ENCODE assay signal across 1 cellular context in the genomic region with DNA sequence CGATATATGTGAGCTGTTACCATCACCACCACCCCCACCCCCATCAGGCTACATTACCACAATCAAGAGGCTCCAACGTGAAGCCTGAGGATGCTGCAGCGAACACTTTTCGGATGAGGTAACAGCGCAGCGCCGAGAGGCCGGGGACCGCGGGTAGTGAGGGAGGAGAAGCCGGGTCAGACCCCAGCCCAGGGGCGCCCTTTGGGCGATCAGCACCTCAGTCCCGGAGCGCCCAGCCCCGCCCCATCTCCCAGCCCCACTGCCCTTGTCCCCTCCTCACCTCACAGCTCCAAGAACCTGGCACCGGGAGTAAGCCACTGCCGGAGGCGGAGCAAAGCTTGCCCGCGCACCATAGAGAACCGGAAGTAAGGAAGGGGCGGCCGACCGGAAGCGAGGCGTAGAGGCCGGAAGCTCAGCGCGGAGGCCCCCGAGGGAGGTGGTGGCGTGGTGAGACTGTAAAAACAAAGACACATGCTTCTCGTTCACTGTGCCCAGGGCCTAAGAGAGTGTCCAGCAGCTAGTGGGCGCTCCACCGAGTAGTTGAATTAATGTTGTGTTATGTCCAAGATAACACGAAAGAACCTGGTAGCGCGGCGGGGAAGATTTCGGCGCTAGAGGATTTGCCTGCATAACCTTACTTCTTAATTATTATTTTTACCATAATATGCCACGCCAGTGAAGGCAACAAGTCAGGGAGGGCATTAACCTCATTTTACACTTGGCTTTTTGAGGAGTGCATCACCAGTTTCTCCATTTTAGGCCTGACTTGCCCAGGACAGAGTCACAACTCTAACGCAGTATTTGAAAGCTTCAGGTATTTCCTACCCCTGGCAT.
TF ChIP-seq lines count a peak whose summit lies in the region.

Gene THOC5, minus strand, starts transcription at position 367 of the 834 bp plus-strand sequence. CDS start 4,610 bp downstream, outside the sequence.

TF ChIP-seq in HEK293, 187 proteins besides CTCF, POLR2A, EP300 and RAD21 (continued from another document and continues in another):
- TF ChIP-seq, protein P1, sequence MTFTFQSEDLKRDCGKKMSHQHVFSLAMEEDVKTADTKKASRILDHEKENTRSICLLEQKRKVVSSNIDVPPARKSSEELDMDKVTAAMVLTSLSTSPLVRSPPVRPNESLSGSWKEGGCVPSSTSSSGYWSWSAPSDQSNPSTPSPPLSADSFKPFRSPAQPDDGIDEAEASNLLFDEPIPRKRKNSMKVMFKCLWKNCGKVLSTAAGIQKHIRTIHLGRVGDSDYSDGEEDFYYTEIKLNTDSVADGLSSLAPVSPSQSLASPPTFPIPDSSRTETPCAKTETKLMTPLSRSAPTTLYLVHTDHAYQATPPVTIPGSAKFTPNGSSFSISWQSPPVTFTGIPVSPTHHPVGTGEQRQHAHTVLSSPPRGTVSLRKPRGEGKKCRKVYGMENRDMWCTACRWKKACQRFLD (tag by site-specific recombination; IDR thresholded peaks at IDR 0.05): no peak
- TF ChIP-seq, protein P2, sequence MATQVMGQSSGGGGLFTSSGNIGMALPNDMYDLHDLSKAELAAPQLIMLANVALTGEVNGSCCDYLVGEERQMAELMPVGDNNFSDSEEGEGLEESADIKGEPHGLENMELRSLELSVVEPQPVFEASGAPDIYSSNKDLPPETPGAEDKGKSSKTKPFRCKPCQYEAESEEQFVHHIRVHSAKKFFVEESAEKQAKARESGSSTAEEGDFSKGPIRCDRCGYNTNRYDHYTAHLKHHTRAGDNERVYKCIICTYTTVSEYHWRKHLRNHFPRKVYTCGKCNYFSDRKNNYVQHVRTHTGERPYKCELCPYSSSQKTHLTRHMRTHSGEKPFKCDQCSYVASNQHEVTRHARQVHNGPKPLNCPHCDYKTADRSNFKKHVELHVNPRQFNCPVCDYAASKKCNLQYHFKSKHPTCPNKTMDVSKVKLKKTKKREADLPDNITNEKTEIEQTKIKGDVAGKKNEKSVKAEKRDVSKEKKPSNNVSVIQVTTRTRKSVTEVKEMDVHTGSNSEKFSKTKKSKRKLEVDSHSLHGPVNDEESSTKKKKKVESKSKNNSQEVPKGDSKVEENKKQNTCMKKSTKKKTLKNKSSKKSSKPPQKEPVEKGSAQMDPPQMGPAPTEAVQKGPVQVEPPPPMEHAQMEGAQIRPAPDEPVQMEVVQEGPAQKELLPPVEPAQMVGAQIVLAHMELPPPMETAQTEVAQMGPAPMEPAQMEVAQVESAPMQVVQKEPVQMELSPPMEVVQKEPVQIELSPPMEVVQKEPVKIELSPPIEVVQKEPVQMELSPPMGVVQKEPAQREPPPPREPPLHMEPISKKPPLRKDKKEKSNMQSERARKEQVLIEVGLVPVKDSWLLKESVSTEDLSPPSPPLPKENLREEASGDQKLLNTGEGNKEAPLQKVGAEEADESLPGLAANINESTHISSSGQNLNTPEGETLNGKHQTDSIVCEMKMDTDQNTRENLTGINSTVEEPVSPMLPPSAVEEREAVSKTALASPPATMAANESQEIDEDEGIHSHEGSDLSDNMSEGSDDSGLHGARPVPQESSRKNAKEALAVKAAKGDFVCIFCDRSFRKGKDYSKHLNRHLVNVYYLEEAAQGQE (tag by site-specific recombination; IDR thresholded peaks at IDR 0.05): no peak
- TF ChIP-seq ZFP3 (tag by site-specific recombination; IDR thresholded peaks at IDR 0.05; ENCODE audit: low read depth) (no peak), KLF17 (tag by site-specific recombination; IDR thresholded peaks at IDR 0.05) (peak; percentile 35; the same call in 1 of the 2 replicates), BCL11B (tag by site-specific recombination; IDR thresholded peaks at IDR 0.05; ENCODE audit: low read depth) (no peak), ZNF701 (tag by site-specific recombination; IDR thresholded peaks at IDR 0.05) (no peak), ZNF513 (tag by site-specific recombination; IDR thresholded peaks at IDR 0.05) (no peak), ZNF843 (tag by site-specific recombination; IDR thresholded peaks at IDR 0.05) (no peak), ZNF114 (tag by site-specific recombination; IDR thresholded peaks at IDR 0.05) (no peak), ZNF768 (tag by site-specific recombination; IDR thresholded peaks at IDR 0.05) (no peak), RBAK (tag by site-specific recombination; IDR thresholded peaks at IDR 0.05) (no peak), MZF1 (tag by site-specific recombination; IDR thresholded peaks at IDR 0.05; ENCODE audit: borderline replicate concordance) (no peak), ZNF302 (tag by site-specific recombination; IDR thresholded peaks at IDR 0.05; ENCODE audit: low read depth) (no peak), ZNF37A (tag by site-specific recombination; IDR thresholded peaks at IDR 0.05) (no peak), WT1 (tag by site-specific recombination; IDR thresholded peaks at IDR 0.05) (peak; percentile 18; the same call in 1 of the 2 replicates), HOXA7 (CRISPR knock-in tag; IDR thresholded peaks at IDR 0.05; ENCODE audit: borderline replicate concordance) (no peak), ZNF747 (tag by site-specific recombination; IDR thresholded peaks at IDR 0.05) (no peak), GLI4 (tag by site-specific recombination; IDR thresholded peaks at IDR 0.05) (no peak), ZNF24 (tag by site-specific recombination; IDR thresholded peaks at IDR 0.05) (peak; percentile 82; the same call in 1 of the 2 replicates), ZNF585B (tag by site-specific recombination; IDR thresholded peaks at IDR 0.05) (0 out of 2 replicates have a peak, but pooled peaks have one; percentile 21), ZNF707 (tag by site-specific recombination; IDR thresholded peaks at IDR 0.05) (no peak), SCRT2 (tag by site-specific recombination; IDR thresholded peaks at IDR 0.05) (peak; percentile 52), ZNF169 (tag by site-specific recombination; IDR thresholded peaks at IDR 0.05) (no peak), ZNF354C (tag by site-specific recombination; IDR thresholded peaks at IDR 0.05; ENCODE audit: borderline replicate concordance, low read depth) (no peak), KLF1 (tag by site-specific recombination; IDR thresholded peaks at IDR 0.05) (no peak; the same call in 1 of the 2 replicates), GFI1B (tag by site-specific recombination; IDR thresholded peaks at IDR 0.05) (no peak), INSM2 (tag by site-specific recombination; IDR thresholded peaks at IDR 0.05) (no peak), ZSCAN4 (tag by site-specific recombination; IDR thresholded peaks at IDR 0.05) (no peak), ZBTB17 (tag by site-specific recombination; IDR thresholded peaks at IDR 0.05) (peak; percentile 66), ZNF404 (tag by site-specific recombination; IDR thresholded peaks at IDR 0.05) (no peak), ZNF664 (tag by site-specific recombination; IDR thresholded peaks at IDR 0.05) (0 out of 2 replicates have a peak, but pooled peaks have one; percentile 31), ZNF274 (IDR thresholded peaks at IDR 0.05; ENCODE audit: low read length) (no peak), ZNF274 (tag by site-specific recombination; IDR thresholded peaks at IDR 0.05; ENCODE audit: borderline replicate concordance) (no peak), ZBTB8A (tag by site-specific recombination; IDR thresholded peaks at IDR 0.05) (peak; percentile 71), KLF16 (tag by site-specific recombination; IDR thresholded peaks at IDR 0.05) (peak; percentile 89), ZNF138 (tag by site-specific recombination; IDR thresholded peaks at IDR 0.05; ENCODE audit: borderline replicate concordance) (no peak)
- TF ChIP-seq, protein P3, sequence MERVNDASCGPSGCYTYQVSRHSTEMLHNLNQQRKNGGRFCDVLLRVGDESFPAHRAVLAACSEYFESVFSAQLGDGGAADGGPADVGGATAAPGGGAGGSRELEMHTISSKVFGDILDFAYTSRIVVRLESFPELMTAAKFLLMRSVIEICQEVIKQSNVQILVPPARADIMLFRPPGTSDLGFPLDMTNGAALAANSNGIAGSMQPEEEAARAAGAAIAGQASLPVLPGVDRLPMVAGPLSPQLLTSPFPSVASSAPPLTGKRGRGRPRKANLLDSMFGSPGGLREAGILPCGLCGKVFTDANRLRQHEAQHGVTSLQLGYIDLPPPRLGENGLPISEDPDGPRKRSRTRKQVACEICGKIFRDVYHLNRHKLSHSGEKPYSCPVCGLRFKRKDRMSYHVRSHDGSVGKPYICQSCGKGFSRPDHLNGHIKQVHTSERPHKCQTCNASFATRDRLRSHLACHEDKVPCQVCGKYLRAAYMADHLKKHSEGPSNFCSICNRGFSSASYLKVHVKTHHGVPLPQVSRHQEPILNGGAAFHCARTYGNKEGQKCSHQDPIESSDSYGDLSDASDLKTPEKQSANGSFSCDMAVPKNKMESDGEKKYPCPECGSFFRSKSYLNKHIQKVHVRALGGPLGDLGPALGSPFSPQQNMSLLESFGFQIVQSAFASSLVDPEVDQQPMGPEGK (tag by site-specific recombination; IDR thresholded peaks at IDR 0.05): peak; percentile 92
- TF ChIP-seq, protein P4, sequence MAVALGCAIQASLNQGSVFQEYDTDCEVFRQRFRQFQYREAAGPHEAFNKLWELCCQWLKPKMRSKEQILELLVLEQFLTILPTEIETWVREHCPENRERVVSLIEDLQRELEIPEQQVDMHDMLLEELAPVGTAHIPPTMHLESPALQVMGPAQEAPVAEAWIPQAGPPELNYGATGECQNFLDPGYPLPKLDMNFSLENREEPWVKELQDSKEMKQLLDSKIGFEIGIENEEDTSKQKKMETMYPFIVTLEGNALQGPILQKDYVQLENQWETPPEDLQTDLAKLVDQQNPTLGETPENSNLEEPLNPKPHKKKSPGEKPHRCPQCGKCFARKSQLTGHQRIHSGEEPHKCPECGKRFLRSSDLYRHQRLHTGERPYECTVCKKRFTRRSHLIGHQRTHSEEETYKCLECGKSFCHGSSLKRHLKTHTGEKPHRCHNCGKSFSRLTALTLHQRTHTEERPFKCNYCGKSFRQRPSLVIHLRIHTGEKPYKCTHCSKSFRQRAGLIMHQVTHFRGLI (tag by site-specific recombination; IDR thresholded peaks at IDR 0.05): no peak
- TF ChIP-seq, protein P5, sequence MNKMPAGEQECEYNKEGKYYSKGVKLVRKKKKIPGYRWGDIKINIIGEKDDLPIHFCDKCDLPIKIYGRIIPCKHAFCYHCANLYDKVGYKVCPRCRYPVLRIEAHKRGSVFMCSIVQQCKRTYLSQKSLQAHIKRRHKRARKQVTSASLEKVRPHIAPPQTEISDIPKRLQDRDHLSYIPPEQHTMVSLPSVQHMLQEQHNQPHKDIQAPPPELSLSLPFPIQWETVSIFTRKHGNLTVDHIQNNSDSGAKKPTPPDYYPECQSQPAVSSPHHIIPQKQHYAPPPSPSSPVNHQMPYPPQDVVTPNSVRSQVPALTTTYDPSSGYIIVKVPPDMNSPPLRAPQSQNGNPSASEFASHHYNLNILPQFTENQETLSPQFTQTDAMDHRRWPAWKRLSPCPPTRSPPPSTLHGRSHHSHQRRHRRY (tag by site-specific recombination; IDR thresholded peaks at IDR 0.05): no peak
- TF ChIP-seq, protein P6, sequence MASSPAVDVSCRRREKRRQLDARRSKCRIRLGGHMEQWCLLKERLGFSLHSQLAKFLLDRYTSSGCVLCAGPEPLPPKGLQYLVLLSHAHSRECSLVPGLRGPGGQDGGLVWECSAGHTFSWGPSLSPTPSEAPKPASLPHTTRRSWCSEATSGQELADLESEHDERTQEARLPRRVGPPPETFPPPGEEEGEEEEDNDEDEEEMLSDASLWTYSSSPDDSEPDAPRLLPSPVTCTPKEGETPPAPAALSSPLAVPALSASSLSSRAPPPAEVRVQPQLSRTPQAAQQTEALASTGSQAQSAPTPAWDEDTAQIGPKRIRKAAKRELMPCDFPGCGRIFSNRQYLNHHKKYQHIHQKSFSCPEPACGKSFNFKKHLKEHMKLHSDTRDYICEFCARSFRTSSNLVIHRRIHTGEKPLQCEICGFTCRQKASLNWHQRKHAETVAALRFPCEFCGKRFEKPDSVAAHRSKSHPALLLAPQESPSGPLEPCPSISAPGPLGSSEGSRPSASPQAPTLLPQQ (tag by site-specific recombination; IDR thresholded peaks at IDR 0.05): peak; percentile 51; the same call in 1 of the 2 replicates
